In genomic region chr21:37367301-37367757, GRCh38 we compare ENCODE assay signal across 8 cellular contexts. TPM values are rescaled to one million over a fixed set of nuclear protein-coding genes. Genes with fewer than 3 reads are reported as not detected.
DNase-seq lines count a peak whose midpoint lies in the region; ATAC-seq and TF ChIP-seq lines count a peak whose summit lies in the region.

No MANE protein-coding gene starts in this region.

- BruUV-seq in Caco-2 (replicated peaks; lab: Mats Ljungman, UMichigan): no TSS peak

- CTCF ChIA-PET in Caco-2 (lab: Charles Lee): no interaction called here

- H3K27me3 Mint-ChIP-seq in Caco-2 (ENCODE audit: insufficient read depth, unreplicated experiment): no peaks in the 10 kb centered on the region
- no peaks in the 10 kb centered on the region for H3K27me3 Mint-ChIP-seq in stimulated activated naive CD8-positive, alpha-beta T cell treated with anti-CD3 and anti-CD28 coated beads, Interleukin-15, Interleukin-2, amounts not matched to agents 100 ng/mL and 50 ng/mL, for 24 hours

- no peaks in the 10 kb centered on the region for H3K36me3 ChIP-seq in Caco-2 (ENCODE audit: control insufficient read depth, insufficient read depth, low read length)

- peaks cover 18% of the 10 kb centered on the region for H3K4me1 Mint-ChIP-seq in Caco-2 (ENCODE audit: low read depth, unreplicated experiment)
- H3K4me1 Mint-ChIP-seq in stimulated activated naive CD8-positive, alpha-beta T cell treated with anti-CD3 and anti-CD28 coated beads, Interleukin-15, Interleukin-2, amounts not matched to agents 100 ng/mL and 50 ng/mL, for 24 hours (ENCODE audit: low read depth): peaks cover 51% of the 10 kb centered on the region

- intact Hi-C loops in Caco-2 (cut with micrococcal nuclease; ENCODE audit: unreplicated experiment): loop anchor here (5.0 kb wide), 3 partner anchors 90 to 400 kb away; partner anchors contain the start of gene HLCS

- H3K4me1 ChIP-seq in Caco-2: peaks cover 31% of the 10 kb centered on the region

- no peaks in the 10 kb centered on the region for H3K9me3 Mint-ChIP-seq in Caco-2 (ENCODE audit: unreplicated experiment)
- no peaks in the 10 kb centered on the region for H3K9me3 Mint-ChIP-seq in stimulated activated naive CD8-positive, alpha-beta T cell treated with anti-CD3 and anti-CD28 coated beads, Interleukin-15, Interleukin-2, amounts not matched to agents 100 ng/mL and 50 ng/mL, for 24 hours

- H3K4me3 Mint-ChIP-seq in Caco-2 (ENCODE audit: unreplicated experiment): peak overlapping the region; percentile 99
- peak overlapping the region; percentile 94 for H3K4me3 Mint-ChIP-seq in stimulated activated naive CD8-positive, alpha-beta T cell treated with anti-CD3 and anti-CD28 coated beads, Interleukin-15, Interleukin-2, amounts not matched to agents 100 ng/mL and 50 ng/mL, for 24 hours

- H3K4me3 ChIP-seq in Caco-2 (ENCODE audit: low read depth, low read length): peak overlapping the region; percentile 92
- peak overlapping the region; percentile 60 for H3K4me3 ChIP-seq in iPS-18c (ENCODE audit: insufficient read depth, low read depth, low read length)

- TF ChIP-seq CTCF in Caco-2 (IDR thresholded peaks at IDR 0.05; ENCODE audit: insufficient read depth in 1 of 2, low read depth in 1 of 2, low read length in 1 of 2, severe bottlenecking in 1 of 2, unreplicated experiment in 1 of 2): no peak

- no peaks in the 10 kb centered on the region for H3K27me3 ChIP-seq in Caco-2 (replicated peaks; ENCODE audit: control insufficient read depth, insufficient read depth, low read length)

- peaks cover 10% of the 10 kb centered on the region for H3K36me3 Mint-ChIP-seq in Caco-2 (ENCODE audit: insufficient read depth, unreplicated experiment)
- peaks cover 3% of the 10 kb centered on the region for H3K36me3 Mint-ChIP-seq in stimulated activated naive CD8-positive, alpha-beta T cell treated with anti-CD3 and anti-CD28 coated beads, Interleukin-15, Interleukin-2, amounts not matched to agents 100 ng/mL and 50 ng/mL, for 24 hours (ENCODE audit: low read depth)

- no peak for DNase-seq in Caco-2
- peak; percentile 9 for DNase-seq in activated T-helper 9 cell treated with anti-CD3 and anti-CD28 coated beads, Interleukin-2, amount 50 U/mL, for 16 hours (ENCODE audit: low read depth)
- DNase-seq in GOT3 (lab: John Stamatoyannopoulos, UW): no peak
- DNase-seq in SIG-M5 (lab: John Stamatoyannopoulos, UW): no peak

- POLR2A ChIA-PET in Caco-2 (lab: Charles Lee): no interaction called here

- H3K27ac Mint-ChIP-seq in Caco-2 (ENCODE audit: unreplicated experiment): peak overlapping the region; percentile 100
- H3K27ac Mint-ChIP-seq in stimulated activated naive CD8-positive, alpha-beta T cell treated with anti-CD3 and anti-CD28 coated beads, Interleukin-15, Interleukin-2, amounts not matched to agents 100 ng/mL and 50 ng/mL, for 24 hours: no peak overlapping the region

- H3K9me3 ChIP-seq in Caco-2: no peaks in the 10 kb centered on the region
- no peaks in the 10 kb centered on the region for H3K9me3 ChIP-seq in iPS-18c (ENCODE audit: control insufficient read depth, insufficient read depth, low read length)

- ATAC-seq in HG02840 (IDR thresholded peaks at IDR 0.05; ENCODE audit: low FRiP score, unreplicated experiment): peak; percentile 0
- no peak for ATAC-seq in GM19324 (IDR thresholded peaks at IDR 0.05; ENCODE audit: low FRiP score, unreplicated experiment)

RNA-seq across cellular contexts. Expression of gene DYRK1A, which starts 0.8 kb away (rescaled TPM):
- total RNA-seq in Caco-2 (2022): 50.9 and 51.5 TPM in 2 replicates
